ENCODE assay signal across 31 cellular contexts in genomic region chr2:219985017-219985416, GRCh38.
"Had no signal": no experiment of that assay in that cellular context is flagged by ENCODE, and none has a peak within 500 bp of the region (broad histone marks: within the 10 kb centered on the region; RNA-seq: fewer than 3 reads in every experiment).

No MANE protein-coding gene starts in this region.

- H3K4me1 ChIP-seq: ascending aorta, breast epithelium, colonic mucosa, esophagus squamous epithelium, gastroesophageal sphincter had no signal

- H3K4me3 ChIP-seq: ascending aorta, breast epithelium, cardiac muscle cell, colonic mucosa, dorsolateral prefrontal cortex, esophagus squamous epithelium, gastroesophageal sphincter had no signal

- DNase-seq: activated B cell treated with CpG ODN at 0.5 μM for 24 hours; activated CD4-positive, alpha-beta memory T cell treated with anti-CD3 and anti-CD28 coated beads for 36 hours; activated CD4-positive, alpha-beta T cell treated with anti-CD3 and anti-CD28 coated beads, Interleukin-2, amount 10 ng/mL, durations not matched to agents 24 days and 14 days; activated CD8-positive, alpha-beta memory T cell treated with anti-CD3 and anti-CD28 coated beads, Interleukin-2, amount 10 ng/mL, durations not matched to agents 7 days and 5 days; activated CD8-positive, alpha-beta memory T cell treated with anti-CD3 and anti-CD28 coated beads, Interleukin-2, amount 50 U/mL, for 4 hours; activated CD8-positive, alpha-beta T cell treated with anti-CD3 and anti-CD28 coated beads, Interleukin-2, amount 10 ng/mL, durations not matched to agents 7 days and 5 days; activated effector memory CD4-positive, alpha-beta T cell treated with anti-CD3 and anti-CD28 coated beads, Interleukin-2, amount 50 U/mL, for 16 hours; activated naive CD4-positive, alpha-beta T cell; activated naive CD4-positive, alpha-beta T cell treated with anti-CD3 and anti-CD28 coated beads, Interleukin-2, amount 10 ng/mL, durations not matched to agents 7 days and 5 days; activated naive CD8-positive, alpha-beta T cell treated with anti-CD3 and anti-CD28 coated beads, Interleukin-2, amount 10 ng/mL, durations not matched to agents 7 days and 5 days; activated T-cell treated with anti-CD3 and anti-CD28 coated beads, Interleukin-2, amount 50 U/mL, for 1 hour; activated T-cell treated with anti-CD3 and anti-CD28 coated beads, Interleukin-2, amount 50 U/mL, for 48 hours; central memory CD4-positive, alpha-beta T cell; cerebellar nuclear complex; colonic mucosa; dorsolateral prefrontal cortex; effector memory CD4-positive, alpha-beta T cell; endodermal cell; erythroblast; esophagus squamous epithelium; foreskin melanocyte; hippocampal formation; T-helper 17 cell; T1000; WERI-Rb-1 had no signal

- H3K36me3 ChIP-seq: ascending aorta, breast epithelium, cardiac muscle cell, colonic mucosa, esophagus squamous epithelium, gastroesophageal sphincter, WERI-Rb-1 had no signal

- H3K9me3 ChIP-seq: ascending aorta, breast epithelium, colonic mucosa, esophagus squamous epithelium had no signal

- H3K27ac ChIP-seq: ascending aorta, breast epithelium, cardiac muscle cell, colonic mucosa, dorsolateral prefrontal cortex, esophagus squamous epithelium, gastroesophageal sphincter, WERI-Rb-1 had no signal

- ATAC-seq: activated CD4-positive, CD25-positive, alpha-beta regulatory T cell treated with anti-CD3 and anti-CD28 coated beads, Interleukin-2, amount 50 U/mL, for 24 hours; activated CD8-positive, alpha-beta memory T cell treated with anti-CD3 and anti-CD28 coated beads, Interleukin-2, amount 10 ng/mL, durations not matched to agents 7 days and 5 days; activated CD8-positive, alpha-beta T cell treated with anti-CD3 and anti-CD28 coated beads, Interleukin-2, amount 10 ng/mL, durations not matched to agents 7 days and 5 days; activated naive CD4-positive, alpha-beta T cell treated with anti-CD3 and anti-CD28 coated beads, Interleukin-2, amount 50 U/mL, for 72 hours; gastroesophageal sphincter; T-helper 17 cell had no signal

- H3K27me3 ChIP-seq: ascending aorta, breast epithelium, cardiac muscle cell, colonic mucosa, esophagus squamous epithelium, gastroesophageal sphincter had no signal
